9 cellular contexts compared by ENCODE assay signal in genomic region chr4:7156273-7157139, GRCh38. TPM values are rescaled to one million over a fixed set of nuclear protein-coding genes. Genes with fewer than 3 reads are reported as not detected.
A peak's percentile ranks its signal among the peaks of the same experiment; 100 is the strongest.
DNase-seq lines count a peak whose midpoint lies in the region; ATAC-seq and TF ChIP-seq lines count a peak whose summit lies in the region.
"Had no signal": no experiment of that assay in that cellular context is flagged by ENCODE, and none has a peak within 500 bp of the region (broad histone marks: within the 10 kb centered on the region; RNA-seq: fewer than 3 reads in every experiment).

No MANE protein-coding gene starts in this region.

- TF ChIP-seq CTCF in AG10803 (conservative IDR thresholded peaks at IDR 0.05; ENCODE audit: low read length) (peak; percentile 74), PC-3 (conservative IDR thresholded peaks at IDR 0.05; ENCODE audit: low read depth, low read length) (peak; percentile 52), fibroblast of lung (conservative IDR thresholded peaks at IDR 0.05 in 1 of 2, IDR thresholded peaks at IDR 0.05 in 1 of 2; ENCODE audit: low read depth in 1 of 2, low read length in 2 of 2) (peak; percentile 64 to 85), nephron progenitor cell (IDR thresholded peaks at IDR 0.05) (peak; percentile 69)

- H3K4me3 ChIP-seq in AG10803 (ENCODE audit: low read length) = no peak overlapping the region
- H3K4me3 ChIP-seq in PC-3 (ENCODE audit: low read length) = no peak overlapping the region
- H3K4me3 ChIP-seq in fibroblast of lung (replicated peaks in 1 of 4; ENCODE audit: control extremely low read depth in 1 of 4, insufficient read depth in 1 of 4, low read depth in 3 of 4, low read length in 4 of 4) = no peak overlapping the region

- H3K36me3 ChIP-seq in PC-3 (ENCODE audit: low read depth, low read length) = no peaks in the 10 kb centered on the region
- no peaks in the 10 kb centered on the region for H3K36me3 ChIP-seq in fibroblast of lung (ENCODE audit: control insufficient read depth, insufficient read depth, low read length)

- H3F3A ChIP-seq in PC-3 (ENCODE audit: low read length, unreplicated experiment) = no peaks in the 10 kb centered on the region

- H2AFZ ChIP-seq in PC-3 (ENCODE audit: low read length) (no peak overlapping the region), fibroblast of lung (ENCODE audit: low read length) (no peak overlapping the region)

- CTCF ChIA-PET in PC-3 (lab: Charles Lee) = interaction anchor here (0.6 to 0.9 kb wide), 2 partner anchors 11 to 24 kb away, joined by 3 to 5 read pairs; no protein-coding TSS in a partner anchor

- ATAC-seq in PC-3 (peak; percentile 60), HG03139 (IDR thresholded peaks at IDR 0.05; ENCODE audit: unreplicated experiment) (no peak), esophagus mucosa (no peak)

- POLR2A ChIA-PET in PC-3 (lab: Charles Lee; ENCODE audit: unreplicated experiment) = interaction anchor here (0.7 kb wide), 1 partner anchor 50 kb away, joined by 3 read pairs; no protein-coding TSS in a partner anchor

- no peak overlapping the region for H3K9ac ChIP-seq in PC-3 (ENCODE audit: low read length)
- H3K9ac ChIP-seq in fibroblast of lung (ENCODE audit: insufficient read depth, low read length) = no peak overlapping the region

- H3K9me2 ChIP-seq in PC-3 (replicated peaks; ENCODE audit: low read length) = no peaks in the 10 kb centered on the region

- no peak overlapping the region for H3K4me2 ChIP-seq in PC-3 (ENCODE audit: low read length)
- H3K4me2 ChIP-seq in fibroblast of lung (ENCODE audit: extremely low read depth, insufficient read depth, low read length) = no peak overlapping the region

- peaks cover 11% of the 10 kb centered on the region for H3K27me3 Mint-ChIP-seq in nephron progenitor cell (ENCODE audit: low read depth, poor library complexity)

- no peak overlapping the region for H3K4me3 Mint-ChIP-seq in nephron progenitor cell

- H3K4me1 ChIP-seq in PC-3 (ENCODE audit: insufficient read depth, low read length) = no peaks in the 10 kb centered on the region
- H3K4me1 ChIP-seq in fibroblast of lung (ENCODE audit: control insufficient read depth, extremely low read depth, insufficient read depth, low read length) = no peaks in the 10 kb centered on the region

- H3K27me3 ChIP-seq in PC-3 (ENCODE audit: low read length) = no peaks in the 10 kb centered on the region
- H3K27me3 ChIP-seq in fibroblast of lung (ENCODE audit: control insufficient read depth, insufficient read depth, low read length) = no peaks in the 10 kb centered on the region

- DNase-seq in AG10803 (ENCODE audit: low read depth) = peak; percentile 28
- DNase-seq in PC-3 = peak; percentile 37
- DNase-seq in fibroblast of lung (ENCODE audit: low read depth in 2 of 2) = peak; percentile 28 to 37
- peak; percentile 60 for DNase-seq in nephron progenitor cell
- no peak for DNase-seq in GM19238 (ENCODE audit: insufficient read length, low spot score)
- DNase-seq in NCI-H1417 (lab: John Stamatoyannopoulos, UW) = no peak
- DNase-seq: central memory CD4-positive, alpha-beta T cell had no signal

- H3K9me3 ChIP-seq in PC-3 (ENCODE audit: low read length) (no peaks in the 10 kb centered on the region), fibroblast of lung (ENCODE audit: control insufficient read depth, insufficient read depth, low read depth, low read length) (no peaks in the 10 kb centered on the region)

- H3K27ac ChIP-seq in PC-3 (ENCODE audit: low read length) (no peak overlapping the region), fibroblast of lung (ENCODE audit: insufficient read depth, low read length) (no peak overlapping the region)

- H3K36me3 Mint-ChIP-seq in nephron progenitor cell (ENCODE audit: low read depth) = no peaks in the 10 kb centered on the region

- intact Hi-C loops in PC-3 (cut with micrococcal nuclease) = no loop called here

- H4K20me1 ChIP-seq in PC-3 (ENCODE audit: low read length) = no peaks in the 10 kb centered on the region
- H4K20me1 ChIP-seq in fibroblast of lung (ENCODE audit: control insufficient read depth, extremely low read depth, insufficient read depth, low read length) = no peaks in the 10 kb centered on the region

- H3K9me3 Mint-ChIP-seq in nephron progenitor cell = no peaks in the 10 kb centered on the region

- peaks cover 73% of the 10 kb centered on the region for H3K4me1 Mint-ChIP-seq in nephron progenitor cell

- H3K79me2 ChIP-seq in PC-3 (ENCODE audit: low read length) = no peaks in the 10 kb centered on the region
- H3K79me2 ChIP-seq in fibroblast of lung (ENCODE audit: control insufficient read depth, insufficient read depth, low read length) = no peaks in the 10 kb centered on the region

- no peak overlapping the region for H3K27ac Mint-ChIP-seq in nephron progenitor cell

- BruUV-seq in PC-3 (replicated peaks; lab: Mats Ljungman, UMichigan) = no TSS peak

RNA-seq across cellular contexts. Expression of gene SORCS2, which starts 35.8 kb away (rescaled TPM):
- 4.1 and 6.6 TPM in 2 replicates for total RNA-seq in PC-3 (2014; rRNA removed)
- total RNA-seq in fibroblast of lung = 0.17 and 0.26 TPM in 2 replicates
- polyA plus RNA-seq in fibroblast of lung = 0.21 and 0.41 TPM in 2 replicates
- 0.47 and 0.83 TPM in 2 replicates for polyA plus RNA-seq in fibroblast of lung (2012)
- 0.16 and 0.67 TPM in 2 replicates for polyA minus RNA-seq in fibroblast of lung (ENCODE audit: low replicate concordance)
- total RNA-seq in esophagus mucosa = 5.0 TPM

Comparison
In these comparisons a context has a peak if more than half of its experiments do, and no peak if none do; other contexts are left out.
1. DNase-seq: peak in AG10803 (single experiment), PC-3 (single experiment), fibroblast of lung (2 of 2) and nephron progenitor cell (single experiment); none in GM19238 (single experiment) and NCI-H1417 (0 of 3).
2. Peak in every context shown above with its lines, with median percentiles within 50 percentile points of each other: CTCF ChIP-seq.